ENCODE assay signal across 8 cellular contexts in genomic region chr5:122311400-122311887, GRCh38. TPM values are rescaled to one million over a fixed set of nuclear protein-coding genes. Genes with fewer than 3 reads are reported as not detected.
DNase-seq lines count a peak whose midpoint lies in the region; ATAC-seq and TF ChIP-seq lines count a peak whose summit lies in the region.

No MANE protein-coding gene starts in this region.

- peak overlapping the region; percentile 25 for H3K4me2 ChIP-seq in mesendoderm (ENCODE audit: low read length)

- H3K9ac ChIP-seq in mesendoderm (ENCODE audit: low read length): peak overlapping the region; percentile 50

- TF ChIP-seq CTCF in heart right ventricle (IDR thresholded peaks at IDR 0.05): no peak
- no peak for TF ChIP-seq CTCF in cardiac fibroblast (IDR thresholded peaks at IDR 0.05; ENCODE audit: low read depth, low read length)
- TF ChIP-seq CTCF in vagina (IDR thresholded peaks at IDR 0.05): no peak

- ATAC-seq in heart right ventricle (peak in 3 of 8 donors; percentile 3 to 7 (median 5)), Right ventricle myocardium inferior (no peak), HG03097 (IDR thresholded peaks at IDR 0.05; ENCODE audit: low FRiP score, unreplicated experiment) (no peak), HG02885 (IDR thresholded peaks at IDR 0.05; ENCODE audit: poor library complexity, unreplicated experiment) (no peak)

- H3K4me1 ChIP-seq in heart right ventricle (peaks cover 0 to 27% (median 15%) of the 10 kb centered on the region in 9 donors), mesendoderm (ENCODE audit: control insufficient read depth, low read depth, low read length) (no peaks in the 10 kb centered on the region), vagina (peaks cover 17% of the 10 kb centered on the region)

- H2BK120ac ChIP-seq in mesendoderm (ENCODE audit: low read depth, low read length): no peak overlapping the region

- DNase-seq in heart right ventricle: peak in 1 of 2 donors; percentile 8
- no peak for DNase-seq in Right ventricle myocardium inferior (ENCODE audit: missing footprints)
- peak in 1 of 2 donors; percentile 8 for DNase-seq in cardiac fibroblast (ENCODE audit: low read depth in 2 of 2)
- peak; percentile 29 for DNase-seq in mesendoderm
- no peak for DNase-seq in vagina (ENCODE audit: extremely low spot score in 2 of 2)
- DNase-seq in CD1c-positive myeloid dendritic cell (ENCODE audit: extremely low spot score): no peak

- no peaks in the 10 kb centered on the region for H3K79me1 ChIP-seq in mesendoderm (ENCODE audit: low read length)

- no peak overlapping the region for H3K4ac ChIP-seq in mesendoderm (ENCODE audit: low read depth, low read length)

- 5% methylated on average over 30 of the region's 30 CpGs for WGBS in heart right ventricle, 2 donors
- no CpG with 5 or more reads among the region's 30 CpGs for WGBS in mesendoderm (ENCODE audit: extremely low coverage, insufficient coverage, low lambda C conversion rate)

- no peak overlapping the region for H4K5ac ChIP-seq in mesendoderm (ENCODE audit: low read length)

- no peaks in the 10 kb centered on the region for H3K79me2 ChIP-seq in mesendoderm (ENCODE audit: control insufficient read depth, insufficient read depth, low read length)

- peak overlapping the region in 9 of 10 donors; percentile 24 to 75 (median 52) for H3K4me3 ChIP-seq in heart right ventricle
- H3K4me3 ChIP-seq in cardiac fibroblast (replicated peaks in 1 of 2; ENCODE audit: low read depth in 2 of 2, low read length in 2 of 2): peak overlapping the region; percentile 44 to 50
- H3K4me3 ChIP-seq in mesendoderm (ENCODE audit: low read length): peak overlapping the region; percentile 27
- peak overlapping the region; percentile 69 to 81 for H3K4me3 ChIP-seq in vagina

- intact Hi-C loops in heart right ventricle (cut with DNase I) (loop anchor here in 2 of 10 donors (5.0 to 10.0 kb wide), 2 partner anchors 117 to 119 kb away; no protein-coding TSS in a partner anchor), Right ventricle myocardium inferior (cut with DNase I) (no loop called here), vagina (cut with DNase I) (no loop called here)

- no peak for TF ChIP-seq POLR2A in vagina (IDR thresholded peaks at IDR 0.05)

- H4K8ac ChIP-seq in mesendoderm (ENCODE audit: low read depth, low read length): no peak overlapping the region

- H2AK5ac ChIP-seq in mesendoderm (ENCODE audit: low read length): no peak overlapping the region

- no peaks in the 10 kb centered on the region for H3K36me3 ChIP-seq in heart right ventricle
- no peaks in the 10 kb centered on the region for H3K36me3 ChIP-seq in mesendoderm (ENCODE audit: control insufficient read depth, insufficient read depth, low read length)
- H3K36me3 ChIP-seq in vagina: no peaks in the 10 kb centered on the region

- H3K27me3 ChIP-seq in heart right ventricle (peaks cover 0 to 68% (median 26%) of the 10 kb centered on the region in 7 donors), mesendoderm (ENCODE audit: insufficient read depth, low read length, poor library complexity) (peaks cover 4% of the 10 kb centered on the region), vagina (no peaks in the 10 kb centered on the region)

- no peak overlapping the region for H3K23ac ChIP-seq in mesendoderm (ENCODE audit: low read length)

- H3K18ac ChIP-seq in mesendoderm (ENCODE audit: low read length): peak overlapping the region; percentile 39

- H2BK5ac ChIP-seq in mesendoderm (ENCODE audit: low read length): no peak overlapping the region

- H2BK15ac ChIP-seq in mesendoderm (replicated peaks; ENCODE audit: low read depth): no peak overlapping the region

- peaks cover 0 to 6% (median 0%) of the 10 kb centered on the region in 11 donors for H3K9me3 ChIP-seq in heart right ventricle
- H3K9me3 ChIP-seq in vagina: no peaks in the 10 kb centered on the region

- H3K56ac ChIP-seq in mesendoderm (ENCODE audit: low read length): peak overlapping the region; percentile 75

- H3K27ac ChIP-seq in heart right ventricle: peak overlapping the region in 6 of 10 donors; percentile 10 to 61 (median 47)
- no peak overlapping the region for H3K27ac ChIP-seq in mesendoderm (ENCODE audit: low read depth, low read length)
- peak overlapping the region; percentile 86 for H3K27ac ChIP-seq in vagina

RNA-seq across cellular contexts. Expression of gene SNCAIP, which starts 0.6 kb away (rescaled TPM):
- total RNA-seq in heart right ventricle (1 to 10 TPM in 7 of 10 donors, under 1 TPM in 3; 0.70 to 2.5 (median 1.4) TPM), Right ventricle myocardium inferior (1.7 TPM), vagina (11.3 TPM)
- 1 to 10 TPM in 1 of 2 donors, under 1 TPM in 1; 0.54 to 1.3 TPM for polyA plus RNA-seq in heart right ventricle
- 1.8 TPM for polyA plus RNA-seq in mesendoderm (2013, experiment 1 of 2)
- 1.7 TPM for polyA plus RNA-seq in mesendoderm (2013, experiment 2 of 2)
